Comparison of ENCODE assay signal across 18 cellular contexts in genomic region chrX:150459168-150459567, GRCh38.
DNase-seq lines count a peak whose midpoint lies in the region; ATAC-seq and TF ChIP-seq lines count a peak whose summit lies in the region.
"Had no signal": no experiment of that assay in that cellular context is flagged by ENCODE, and none has a peak within 500 bp of the region (broad histone marks: within the 10 kb centered on the region; RNA-seq: fewer than 3 reads in every experiment).

No MANE protein-coding gene starts in this region.

- H3K4me3 ChIP-seq in breast epithelium (no peak overlapping the region), sigmoid colon (no peak overlapping the region)
- H3K4me3 ChIP-seq: GM23338, Peyer's patch had no signal

- H3K4me1 ChIP-seq in breast epithelium (no peaks in the 10 kb centered on the region), sigmoid colon (no peaks in the 10 kb centered on the region)
- H3K4me1 ChIP-seq: Peyer's patch had no signal

- no peaks in the 10 kb centered on the region for H3K9me3 Mint-ChIP-seq in activated CD4-positive, alpha-beta T cell treated with anti-CD3 and anti-CD28 coated beads for 36 hours (ENCODE audit: low read depth)
- H3K9me3 Mint-ChIP-seq in MCF 10A (ENCODE audit: unreplicated experiment): no peaks in the 10 kb centered on the region
- peaks cover 7% of the 10 kb centered on the region for H3K9me3 Mint-ChIP-seq in activated T-helper 1 cell treated with anti-CD3 and anti-CD28 coated beads, Interleukin-12 subunit alpha, Interleukin-12 subunit beta, Interleukin-2, Interleukin-4 antibody, amounts not matched to agents 30 ng/mL and 10 ng/mL and 1 ng/mL, durations not matched to agents 14 hours and 24 hours and 36 hours
- H3K9me3 Mint-ChIP-seq: GM23338 had no signal

- TF ChIP-seq EP300 in sigmoid colon (IDR thresholded peaks at IDR 0.05): no peak

- 0% methylated on average over 1 of the region's 1 CpG for WGBS in sigmoid colon, 2 donors

- TF ChIP-seq CTCF in MCF 10A (IDR thresholded peaks at IDR 0.05; ENCODE audit: unreplicated experiment): no peak
- no peak for TF ChIP-seq CTCF in breast epithelium (IDR thresholded peaks at IDR 0.05)
- TF ChIP-seq CTCF in sigmoid colon (IDR thresholded peaks at IDR 0.05): no peak

- H3K36me3 ChIP-seq in breast epithelium (no peaks in the 10 kb centered on the region), sigmoid colon (no peaks in the 10 kb centered on the region)
- H3K36me3 ChIP-seq: Peyer's patch had no signal

- peaks cover 12% of the 10 kb centered on the region for H3K4me1 Mint-ChIP-seq in activated CD4-positive, alpha-beta T cell treated with anti-CD3 and anti-CD28 coated beads for 36 hours
- H3K4me1 Mint-ChIP-seq in MCF 10A (ENCODE audit: insufficient read depth, unreplicated experiment): peaks cover 13% of the 10 kb centered on the region
- H3K4me1 Mint-ChIP-seq in activated T-helper 1 cell treated with anti-CD3 and anti-CD28 coated beads, Interleukin-12 subunit alpha, Interleukin-12 subunit beta, Interleukin-2, Interleukin-4 antibody, amounts not matched to agents 30 ng/mL and 10 ng/mL and 1 ng/mL, durations not matched to agents 14 hours and 24 hours and 36 hours (ENCODE audit: low read depth): peaks cover 52% of the 10 kb centered on the region
- H3K4me1 Mint-ChIP-seq: B cell, GM23338 had no signal

- no peak overlapping the region for H3K4me3 Mint-ChIP-seq in activated CD4-positive, alpha-beta T cell treated with anti-CD3 and anti-CD28 coated beads for 36 hours
- no peak overlapping the region for H3K4me3 Mint-ChIP-seq in MCF 10A (ENCODE audit: unreplicated experiment)
- no peak overlapping the region for H3K4me3 Mint-ChIP-seq in activated T-helper 1 cell treated with anti-CD3 and anti-CD28 coated beads, Interleukin-12 subunit alpha, Interleukin-12 subunit beta, Interleukin-2, Interleukin-4 antibody, amounts not matched to agents 30 ng/mL and 10 ng/mL and 1 ng/mL, durations not matched to agents 14 hours and 24 hours and 36 hours
- H3K4me3 Mint-ChIP-seq: B cell, GM23338 had no signal

- H3K27ac Mint-ChIP-seq in activated CD4-positive, alpha-beta T cell treated with anti-CD3 and anti-CD28 coated beads for 36 hours: peak overlapping the region; percentile 67
- peak overlapping the region; percentile 6 for H3K27ac Mint-ChIP-seq in MCF 10A (ENCODE audit: low read depth, unreplicated experiment)
- H3K27ac Mint-ChIP-seq in activated T-helper 1 cell treated with anti-CD3 and anti-CD28 coated beads, Interleukin-12 subunit alpha, Interleukin-12 subunit beta, Interleukin-2, Interleukin-4 antibody, amounts not matched to agents 30 ng/mL and 10 ng/mL and 1 ng/mL, durations not matched to agents 14 hours and 24 hours and 36 hours: peak overlapping the region; percentile 64
- H3K27ac Mint-ChIP-seq: B cell, GM23338 had no signal

- H3K9me3 ChIP-seq in breast epithelium: no peaks in the 10 kb centered on the region
- H3K9me3 ChIP-seq in sigmoid colon: no peaks in the 10 kb centered on the region
- H3K9me3 ChIP-seq: Peyer's patch had no signal

- no TSS peak for BruUV-seq in MCF 10A (replicated peaks; lab: Mats Ljungman, UMichigan)

- intact Hi-C loops in activated CD4-positive, alpha-beta T cell treated with anti-CD3 and anti-CD28 coated beads for 36 hours (cut with DNase I, micrococcal nuclease): no loop called here
- intact Hi-C loops in MCF 10A (cut with micrococcal nuclease): no loop called here
- intact Hi-C loops in breast epithelium (cut with DNase I; ENCODE audit: low total_unique reads): no loop called here
- intact Hi-C loops in activated T-helper 1 cell treated with anti-CD3 and anti-CD28 coated beads, Interleukin-12 subunit alpha, Interleukin-12 subunit beta, Interleukin-2, Interleukin-4 antibody, amounts not matched to agents 30 ng/mL and 10 ng/mL and 1 ng/mL, durations not matched to agents 14 hours and 24 hours and 36 hours (cut with micrococcal nuclease): no loop called here
- intact Hi-C loops in sigmoid colon (cut with DNase I): no loop called here

- no peak for DNase-seq in activated CD4-positive, alpha-beta T cell treated with anti-CD3 and anti-CD28 coated beads for 36 hours
- DNase-seq in activated CD4-positive, alpha-beta T cell treated with anti-CD3 and anti-CD28 coated beads, Interleukin-2, amount 50 U/mL, for 4 hours: no peak
- DNase-seq in MCF 10A (ENCODE audit: unreplicated experiment) (no peak), breast epithelium (ENCODE audit: low spot score in 2 of 2) (no peak), ecto neural progenitor cell (ENCODE audit: low spot score) (no peak), sigmoid colon (no peak)
- no peak for DNase-seq in activated T-helper 1 cell treated with anti-CD3 and anti-CD28 coated beads, Interleukin-12 subunit alpha, Interleukin-12 subunit beta, Interleukin-2, Interleukin-4 antibody, amounts not matched to agents 30 ng/mL and 10 ng/mL and 1 ng/mL, durations not matched to agents 14 hours and 24 hours and 36 hours (ENCODE audit: low spot score)
- DNase-seq: 8988T; Calu3; EL; HCEC 1CT; NCI-H1092 treated with DMSO at 0.1 percent for 48 hours; NCI-H2081; NK-92 treated with Interleukin-12 subunit alpha and Interleukin-12 subunit beta, amount 100 ng/mL, for 24 hours; Peyer's patch had no signal

- H3K27ac ChIP-seq in breast epithelium (no peak overlapping the region), sigmoid colon (no peak overlapping the region)
- H3K27ac ChIP-seq: Peyer's patch had no signal

- POLR2A ChIA-PET in activated CD4-positive, alpha-beta T cell treated with anti-CD3 and anti-CD28 coated beads for 36 hours (lab: Charles Lee): no interaction called here
- POLR2A ChIA-PET in MCF 10A (lab: Yijun Ruan, JAX): no interaction called here

- no peaks in the 10 kb centered on the region for H3K27me3 ChIP-seq in breast epithelium
- no peaks in the 10 kb centered on the region for H3K27me3 ChIP-seq in sigmoid colon
- H3K27me3 ChIP-seq: Peyer's patch had no signal

- H3K27me3 Mint-ChIP-seq in activated CD4-positive, alpha-beta T cell treated with anti-CD3 and anti-CD28 coated beads for 36 hours: no peaks in the 10 kb centered on the region
- peaks cover 1% of the 10 kb centered on the region for H3K27me3 Mint-ChIP-seq in MCF 10A (ENCODE audit: insufficient read depth, unreplicated experiment)
- H3K27me3 Mint-ChIP-seq in activated T-helper 1 cell treated with anti-CD3 and anti-CD28 coated beads, Interleukin-12 subunit alpha, Interleukin-12 subunit beta, Interleukin-2, Interleukin-4 antibody, amounts not matched to agents 30 ng/mL and 10 ng/mL and 1 ng/mL, durations not matched to agents 14 hours and 24 hours and 36 hours (ENCODE audit: insufficient read depth): no peaks in the 10 kb centered on the region
- H3K27me3 Mint-ChIP-seq: B cell had no signal

- H3K36me3 Mint-ChIP-seq in activated CD4-positive, alpha-beta T cell treated with anti-CD3 and anti-CD28 coated beads for 36 hours (ENCODE audit: low read depth): no peaks in the 10 kb centered on the region
- no peaks in the 10 kb centered on the region for H3K36me3 Mint-ChIP-seq in MCF 10A (ENCODE audit: insufficient read depth, unreplicated experiment)
- peaks cover 29% of the 10 kb centered on the region for H3K36me3 Mint-ChIP-seq in activated T-helper 1 cell treated with anti-CD3 and anti-CD28 coated beads, Interleukin-12 subunit alpha, Interleukin-12 subunit beta, Interleukin-2, Interleukin-4 antibody, amounts not matched to agents 30 ng/mL and 10 ng/mL and 1 ng/mL, durations not matched to agents 14 hours and 24 hours and 36 hours (ENCODE audit: low read depth)

- no peak for ATAC-seq in activated CD4-positive, alpha-beta T cell treated with anti-CD3 and anti-CD28 coated beads for 36 hours
- no peak for ATAC-seq in GM21528 (IDR thresholded peaks at IDR 0.05; ENCODE audit: low FRiP score, unreplicated experiment)
- ATAC-seq: GM23338 had no signal

- TF ChIP-seq POLR2A in breast epithelium (IDR thresholded peaks at IDR 0.05): no peak
- TF ChIP-seq POLR2A in sigmoid colon (IDR thresholded peaks at IDR 0.05): no peak

- CTCF ChIA-PET in activated CD4-positive, alpha-beta T cell treated with anti-CD3 and anti-CD28 coated beads for 36 hours (lab: Charles Lee): no interaction called here
- CTCF ChIA-PET in MCF 10A (lab: Yijun Ruan, JAX): no interaction called here

Comparison
In these comparisons a context has a peak if more than half of its experiments do, and no peak if none do; other contexts are left out.
1. H3K27ac Mint-ChIP-seq: peak in every context shown above with its lines; median percentile 67 in activated CD4-positive, alpha-beta T cell treated with anti-CD3 and anti-CD28 coated beads for 36 hours; 64 in activated T-helper 1 cell treated with anti-CD3 and anti-CD28 coated beads, Interleukin-12 subunit alpha, Interleukin-12 subunit beta, Interleukin-2, Interleukin-4 antibody, amounts not matched to agents 30 ng/mL and 10 ng/mL and 1 ng/mL, durations not matched to agents 14 hours and 24 hours and 36 hours; 6 in MCF 10A.